In genomic region chr11:13053255-13053917, GRCh38 we compare ENCODE assay signal across 27 cellular contexts. TPM values are rescaled to one million over a fixed set of nuclear protein-coding genes. Genes with fewer than 3 reads are reported as not detected.
A peak's percentile ranks its signal among the peaks of the same experiment; 100 is the strongest.
DNase-seq lines count a peak whose midpoint lies in the region; ATAC-seq, FAIRE-seq and TF ChIP-seq lines count a peak whose summit lies in the region.
"Had no signal": no experiment of that assay in that cellular context is flagged by ENCODE, and none has a peak within 500 bp of the region (broad histone marks: within the 10 kb centered on the region; RNA-seq: fewer than 3 reads in every experiment).

No MANE protein-coding gene starts in this region.

- 6% methylated on average over 6 of the region's 6 CpGs for WGBS in GM12878 (ENCODE audit: insufficient coverage, insufficient replicate concordance, low lambda C conversion rate, missing lambda C conversion rate)
- no CpG with 5 or more reads among the region's 6 CpGs for WGBS in mesendoderm (ENCODE audit: extremely low coverage, insufficient coverage, low lambda C conversion rate)

- H3K79me2 ChIP-seq in GM12878 (ENCODE audit: control insufficient read depth, insufficient read depth, low read length) (no peaks in the 10 kb centered on the region), mesendoderm (ENCODE audit: control insufficient read depth, insufficient read depth, low read length) (no peaks in the 10 kb centered on the region)

- H2BK15ac ChIP-seq in mesendoderm (replicated peaks; ENCODE audit: low read depth): no peak overlapping the region

- H2AK5ac ChIP-seq in mesendoderm (ENCODE audit: low read length): no peak overlapping the region

- no peak overlapping the region for H3K4me3 Mint-ChIP-seq in activated T-helper 17 cell treated with anti-CD3 and anti-CD28 coated beads, Interleukin-2, amount 50 U/mL, for 72 hours
- H3K4me3 Mint-ChIP-seq: activated T-cell treated with anti-CD3 and anti-CD28 coated beads, Interleukin-2, amount 50 U/mL, for 4 hours; CD4-positive, alpha-beta T cell; stimulated activated effector memory CD8-positive, alpha-beta T cell treated with anti-CD3 and anti-CD28 coated beads, Interleukin-12 subunit alpha, Interleukin-12 subunit beta, amount 100 ng/mL, for 72 hours had no signal

- H3K36me3 ChIP-seq in GM12878 (ENCODE audit: control insufficient read depth in 2 of 2, insufficient read depth in 2 of 2, low read length in 1 of 2): no peaks in the 10 kb centered on the region
- H3K36me3 ChIP-seq in mesendoderm (ENCODE audit: control insufficient read depth, insufficient read depth, low read length): no peaks in the 10 kb centered on the region
- H3K36me3 ChIP-seq: colonic mucosa, heart left ventricle, prostate gland had no signal

- no peak overlapping the region for H2BK5ac ChIP-seq in mesendoderm (ENCODE audit: low read length)

- no peak overlapping the region for H3K4ac ChIP-seq in mesendoderm (ENCODE audit: low read depth, low read length)

- peak; percentile 62 for DNase-seq in DMS53 (lab: John Stamatoyannopoulos, UW)
- peak; percentile 26 for DNase-seq in HT-29 (ENCODE audit: low spot score)
- no peak for DNase-seq in GM12878 (ENCODE audit: low read depth, low spot score)
- DNase-seq in mesendoderm: peak; percentile 23
- DNase-seq in GM19239 (ENCODE audit: insufficient read length, low spot score): no peak
- no peak for DNase-seq in stimulated activated CD4-positive, alpha-beta T cell treated with anti-CD3 and anti-CD28 coated beads, Interleukin-12 subunit alpha, Interleukin-12 subunit beta, amount 100 ng/mL, for 4 hours
- no peak for DNase-seq in epidermal melanocyte (ENCODE audit: insufficient read length, low spot score)
- DNase-seq: activated CD4-positive, alpha-beta T cell treated with anti-CD3 and anti-CD28 coated beads for 4 hours; activated naive CD4-positive, alpha-beta T cell treated with Interleukin-2 at 50 U/mL for 16 hours; activated T-cell treated with anti-CD3 and anti-CD28 coated beads, Interleukin-2, amount 50 U/mL, for 4 hours; CD4-positive, alpha-beta T cell; colonic mucosa; DMS 273 treated with DMSO at 0.1 percent for 48 hours; heart left ventricle; MV-4-11; NCI-H1694 treated with DMSO at 0.1 percent for 48 hours; NCI-H2171 treated with DMSO at 0.1 percent for 48 hours; NCI-H526 treated with DMSO at 0.1 percent for 48 hours; testis had no signal

- H3K9ac ChIP-seq in GM12878 (ENCODE audit: control insufficient read depth, insufficient read depth, low read length) (no peak overlapping the region), mesendoderm (ENCODE audit: low read length) (no peak overlapping the region)
- H3K9ac ChIP-seq: KMS-11 had no signal

- no peaks in the 10 kb centered on the region for H3K27me3 ChIP-seq in GM12878 (replicated peaks in 1 of 2; ENCODE audit: control insufficient read depth in 2 of 2, insufficient read depth in 2 of 2, low read length in 1 of 2)
- no peaks in the 10 kb centered on the region for H3K27me3 ChIP-seq in mesendoderm (ENCODE audit: insufficient read depth, low read length, poor library complexity)
- H3K27me3 ChIP-seq: colonic mucosa, testis had no signal

- peaks cover 29% of the 10 kb centered on the region for H3K27me3 Mint-ChIP-seq in activated T-helper 17 cell treated with anti-CD3 and anti-CD28 coated beads, Interleukin-2, amount 50 U/mL, for 72 hours

- no peak overlapping the region for H4K5ac ChIP-seq in mesendoderm (ENCODE audit: low read length)

- no peak overlapping the region for H3K18ac ChIP-seq in mesendoderm (ENCODE audit: low read length)

- H3K79me1 ChIP-seq in mesendoderm (ENCODE audit: low read length): no peaks in the 10 kb centered on the region

- CTCF ChIA-PET in GM12878 (lab: Yijun Ruan, JAX): interaction anchor here (0.6 to 1.3 kb wide), 3 partner anchors 59 to 90 kb away, joined by 3 to 4 read pairs (median 3); no protein-coding TSS in a partner anchor

- in situ Hi-C loops in GM12878 (cut with MboI): no loop called here

- H3K23ac ChIP-seq in mesendoderm (ENCODE audit: low read length): no peak overlapping the region

- no peaks in the 10 kb centered on the region for H3K36me3 Mint-ChIP-seq in activated T-helper 17 cell treated with anti-CD3 and anti-CD28 coated beads, Interleukin-2, amount 50 U/mL, for 72 hours (ENCODE audit: low read depth)
- H3K36me3 Mint-ChIP-seq: stimulated activated effector memory CD8-positive, alpha-beta T cell treated with anti-CD3 and anti-CD28 coated beads, Interleukin-12 subunit alpha, Interleukin-12 subunit beta, amount 100 ng/mL, for 72 hours had no signal

- RAD21 ChIA-PET in GM12878 (lab: Charles Lee; ENCODE audit: unreplicated experiment): interaction anchor here (1.2 to 1.8 kb wide), 2 partner anchors 61 to 88 kb away, joined by 3 to 4 read pairs; no protein-coding TSS in a partner anchor

- H3K27ac Mint-ChIP-seq in activated T-helper 17 cell treated with anti-CD3 and anti-CD28 coated beads, Interleukin-2, amount 50 U/mL, for 72 hours: no peak overlapping the region
- H3K27ac Mint-ChIP-seq: CD4-positive, alpha-beta T cell; stimulated activated effector memory CD8-positive, alpha-beta T cell treated with anti-CD3 and anti-CD28 coated beads, Interleukin-12 subunit alpha, Interleukin-12 subunit beta, amount 100 ng/mL, for 72 hours had no signal

- TF ChIP-seq RAD21 in GM12878 (IDR thresholded peaks at IDR 0.05; ENCODE audit: insufficient read depth, low read depth, low read length): no peak

- TF ChIP-seq EP300 in GM12878 (IDR thresholded peaks at IDR 0.05; ENCODE audit: borderline replicate concordance in 1 of 2, control insufficient read depth in 1 of 2, low read depth in 2 of 2, low read length in 2 of 2): no peak

- intact Hi-C loops in GM12878 (cut with micrococcal nuclease; ENCODE audit: unreplicated experiment): loop anchor here (5.0 kb wide), 1 partner anchor 59 kb away; no protein-coding TSS in a partner anchor

- H4K8ac ChIP-seq in mesendoderm (ENCODE audit: low read depth, low read length): no peak overlapping the region

- H3K27ac ChIP-seq in GM12878 (ENCODE audit: control insufficient read depth, insufficient read depth) (no peak overlapping the region), mesendoderm (ENCODE audit: low read depth, low read length) (no peak overlapping the region)
- H3K27ac ChIP-seq: colonic mucosa, heart left ventricle, KMS-11, prostate gland, testis had no signal

- H2BK120ac ChIP-seq in mesendoderm (ENCODE audit: low read depth, low read length): no peak overlapping the region

- H3K9me3 Mint-ChIP-seq in activated T-helper 17 cell treated with anti-CD3 and anti-CD28 coated beads, Interleukin-2, amount 50 U/mL, for 72 hours: no peaks in the 10 kb centered on the region
- H3K9me3 Mint-ChIP-seq: activated T-cell treated with anti-CD3 and anti-CD28 coated beads, Interleukin-2, amount 50 U/mL, for 4 hours; CD4-positive, alpha-beta T cell had no signal

- BruUV-seq in GM12878 (replicated peaks; lab: Mats Ljungman, UMichigan): no TSS peak

- H3K4me1 ChIP-seq in GM12878 (ENCODE audit: control insufficient read depth, insufficient read depth, low read length) (no peaks in the 10 kb centered on the region), mesendoderm (ENCODE audit: control insufficient read depth, low read depth, low read length) (peaks cover 7% of the 10 kb centered on the region)
- H3K4me1 ChIP-seq: colonic mucosa, heart left ventricle, prostate gland, testis had no signal

- POLR2A ChIA-PET in GM12878 (lab: Charles Lee): no interaction called here

- H2AFZ ChIP-seq in GM12878 (ENCODE audit: control insufficient read depth, low read depth, low read length): no peak overlapping the region

- H3K56ac ChIP-seq in mesendoderm (ENCODE audit: low read length): no peak overlapping the region

- TF ChIP-seq CTCF in GM12878 (IDR thresholded peaks at IDR 0.05 in 2 of 3, conservative IDR thresholded peaks at IDR 0.05 in 1 of 3; ENCODE audit: control insufficient read depth in 2 of 3, extremely low read depth in 1 of 3, insufficient read depth in 1 of 3, low read depth in 3 of 3, low read length in 3 of 3): no peak

- SMC1A ChIA-PET in GM12878 (lab: Charles Lee; ENCODE audit: uncharacterized antibody, unreplicated experiment): interaction anchor here (0.7 to 2.4 kb wide), 8 partner anchors 8 to 100 kb away, joined by 3 to 16 read pairs (median 4); no protein-coding TSS in a partner anchor

- H3K4me1 Mint-ChIP-seq in activated T-helper 17 cell treated with anti-CD3 and anti-CD28 coated beads, Interleukin-2, amount 50 U/mL, for 72 hours: peaks cover 6% of the 10 kb centered on the region

- H3K4me3 ChIP-seq in GM12878 (no peak overlapping the region), mesendoderm (ENCODE audit: low read length) (no peak overlapping the region)
- H3K4me3 ChIP-seq: colonic mucosa, heart left ventricle, prostate gland, testis had no signal

- FAIRE-seq in GM12878 (lab: Jason Lieb, UNC): no peak
- no peak for FAIRE-seq in GM19239 (lab: Jason Lieb, UNC)
- FAIRE-seq: endometrium, GM12892, TTC549 had no signal

- peak; percentile 23 for ATAC-seq in GM12878
- ATAC-seq in activated T-helper 17 cell treated with anti-CD3 and anti-CD28 coated beads, Interleukin-2, amount 50 U/mL, for 72 hours (replicated peaks): no peak
- ATAC-seq: activated T-cell treated with anti-CD3 and anti-CD28 coated beads, Interleukin-2, amount 50 U/mL, for 4 hours; heart left ventricle; stimulated activated effector memory CD8-positive, alpha-beta T cell treated with anti-CD3 and anti-CD28 coated beads, Interleukin-12 subunit alpha, Interleukin-12 subunit beta, amount 100 ng/mL, for 72 hours had no signal

- H4K20me1 ChIP-seq in GM12878 (ENCODE audit: control insufficient read depth, insufficient read depth): no peaks in the 10 kb centered on the region

- no peak for TF ChIP-seq POLR2A in GM12878 (IDR thresholded peaks at IDR 0.05; ENCODE audit: low read depth, low read length)

- H3K9me3 ChIP-seq in GM12878 (replicated peaks; ENCODE audit: control insufficient read depth, insufficient read depth, low read length): no peaks in the 10 kb centered on the region
- H3K9me3 ChIP-seq: colonic mucosa, heart left ventricle, prostate gland, testis had no signal

- H3K4me2 ChIP-seq in GM12878 (ENCODE audit: control insufficient read depth, insufficient read depth) (no peak overlapping the region), mesendoderm (ENCODE audit: low read length) (no peak overlapping the region)
- H3K4me2 ChIP-seq: KMS-11 had no signal

RNA-seq across cellular contexts. Expression of gene RASSF10, which starts 44.3 kb away (rescaled TPM):
- total RNA-seq in HT-29 (2014; rRNA removed; shearing (Covaris generic)): 32.4 and 33.8 TPM in 2 replicates
- total RNA-seq in GM12878 (2013; cell fraction: nucleolus; rRNA removed): not detected in 2 replicates
- total RNA-seq in GM12878 (2014; rRNA removed): 0.05 and 0.23 TPM in 2 replicates
- total RNA-seq in GM12878 (2014; rRNA removed; fragmentation: Illumina TruSeq; extraction: Trizol): 0.05 TPM in 1 of 2 replicates, not detected in the other
- total RNA-seq in GM12878 (2021): 0.10 and 0.11 TPM in 2 replicates
- not detected for polyA plus RNA-seq in GM12878 (2011; ENCODE audit: low read depth)
- 0.03 and 0.04 TPM in 2 replicates for polyA plus RNA-seq in GM12878 (2011; rRNA removed)
- not detected in 2 replicates for polyA plus RNA-seq in GM12878 (2011; cell fraction: cytosol; rRNA removed)
- polyA plus RNA-seq in GM12878 (2011; cell fraction: nucleus; rRNA removed): 0.04 TPM in 1 of 2 replicates, not detected in the other
- polyA plus RNA-seq in GM12878 (2012): not detected in 2 replicates
- polyA plus RNA-seq in GM12878 (2014; fragmentation: Illumina TruSeq; extraction: Trizol): 0.06 TPM in 1 of 2 replicates, not detected in the other
- not detected for polyA plus RNA-seq in GM12878 (2014; fragmentation: Nextera tagmentation; extraction: Ambion mirVana)
- polyA plus RNA-seq in GM12878 (2014; rRNA removed): 0.08 TPM in 2 replicates
- not detected for polyA plus RNA-seq in GM12878 (2016; fragmentation: Nextera tagmentation; extraction: Ambion mirVana)
- 0.10 TPM in 1 of 2 replicates, not detected in the other for polyA minus RNA-seq in GM12878 (2011; rRNA and poly(A)+ RNA removed)
- polyA minus RNA-seq in GM12878 (2011; cell fraction: cytosol; rRNA and poly(A)+ RNA removed): not detected in 2 replicates
- 0.24 and 0.38 TPM in 2 replicates for polyA minus RNA-seq in GM12878 (2011; cell fraction: nucleus; rRNA and poly(A)+ RNA removed)
- polyA plus RNA-seq in mesendoderm (2013, experiment 1 of 2): 0.35 TPM
- polyA plus RNA-seq in mesendoderm (2013, experiment 2 of 2): 0.52 TPM
- total RNA-seq in activated T-helper 17 cell treated with anti-CD3 and anti-CD28 coated beads, Interleukin-2, amount 50 U/mL, for 72 hours: not detected
- total RNA-seq: activated CD8-positive, alpha-beta memory T cell treated with anti-CD3 and anti-CD28 coated beads for 36 hours; activated T-cell treated with anti-CD3 and anti-CD28 coated beads, Interleukin-2, amount 50 U/mL, for 4 hours; CD4-positive, alpha-beta T cell had no signal

Comparison
In these comparisons a context has a peak if more than half of its experiments do, and no peak if none do; other contexts are left out.
1. DNase-seq: peak in DMS53 (single experiment), HT-29 (single experiment) and mesendoderm (single experiment); none in GM12878 (single experiment), GM19239 (single experiment), stimulated activated CD4-positive, alpha-beta T cell treated with anti-CD3 and anti-CD28 coated beads, Interleukin-12 subunit alpha, Interleukin-12 subunit beta, amount 100 ng/mL, for 4 hours (single experiment) and epidermal melanocyte (single experiment).
2. RNA of gene RASSF10, which starts 44.3 kb away (total RNA-seq): 32.4 to 33.8 TPM in HT-29; 0.05 to 0.23 TPM in GM12878 and not detected in activated T-helper 17 cell treated with anti-CD3 and anti-CD28 coated beads, Interleukin-2, amount 50 U/mL, for 72 hours; every median in the first group is over 10 times any median in the second.